8 cellular contexts compared by ENCODE assay signal in the genomic region with DNA sequence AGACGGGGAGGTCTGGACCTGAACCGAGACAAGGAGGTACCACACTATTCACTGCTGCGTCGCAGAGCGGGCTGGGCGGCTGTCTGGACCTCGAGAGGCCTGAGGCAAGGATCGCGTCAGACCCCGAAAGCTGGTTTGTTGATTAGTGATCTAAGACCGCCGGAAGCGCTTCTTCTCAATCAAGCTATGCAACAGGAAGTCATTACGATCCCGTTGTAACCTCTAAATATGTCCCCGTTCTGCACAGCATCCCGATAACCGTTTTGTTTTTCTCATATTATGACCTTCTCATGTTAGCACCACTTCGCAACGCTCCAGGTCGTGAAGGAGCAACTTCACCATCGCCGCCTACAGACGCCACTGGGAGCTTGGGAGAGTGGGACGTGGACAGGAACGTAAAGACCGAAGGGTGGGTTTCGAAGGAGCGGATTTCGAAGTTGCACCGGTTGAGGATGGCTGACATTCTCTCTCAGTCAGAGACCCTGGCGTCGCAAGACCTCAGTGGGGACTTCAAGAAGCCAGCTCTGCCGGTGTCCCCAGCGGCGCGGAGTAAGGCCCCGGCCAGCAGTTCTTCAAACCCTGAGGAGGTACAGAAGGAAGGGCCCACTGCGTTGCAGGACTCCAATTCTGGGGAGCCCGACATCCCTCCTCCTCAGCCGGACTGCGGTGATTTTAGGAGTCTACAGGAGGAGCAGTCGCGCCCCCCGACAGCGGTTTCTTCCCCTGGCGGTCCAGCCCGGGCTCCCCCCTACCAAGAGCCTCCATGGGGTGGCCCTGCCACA. TPM values are rescaled to one million over a fixed set of nuclear protein-coding genes. Genes with fewer than 3 reads are reported as not detected.
DNase-seq lines count a peak whose midpoint lies in the region; ATAC-seq, FAIRE-seq and TF ChIP-seq lines count a peak whose summit lies in the region.

A gene with protein sequence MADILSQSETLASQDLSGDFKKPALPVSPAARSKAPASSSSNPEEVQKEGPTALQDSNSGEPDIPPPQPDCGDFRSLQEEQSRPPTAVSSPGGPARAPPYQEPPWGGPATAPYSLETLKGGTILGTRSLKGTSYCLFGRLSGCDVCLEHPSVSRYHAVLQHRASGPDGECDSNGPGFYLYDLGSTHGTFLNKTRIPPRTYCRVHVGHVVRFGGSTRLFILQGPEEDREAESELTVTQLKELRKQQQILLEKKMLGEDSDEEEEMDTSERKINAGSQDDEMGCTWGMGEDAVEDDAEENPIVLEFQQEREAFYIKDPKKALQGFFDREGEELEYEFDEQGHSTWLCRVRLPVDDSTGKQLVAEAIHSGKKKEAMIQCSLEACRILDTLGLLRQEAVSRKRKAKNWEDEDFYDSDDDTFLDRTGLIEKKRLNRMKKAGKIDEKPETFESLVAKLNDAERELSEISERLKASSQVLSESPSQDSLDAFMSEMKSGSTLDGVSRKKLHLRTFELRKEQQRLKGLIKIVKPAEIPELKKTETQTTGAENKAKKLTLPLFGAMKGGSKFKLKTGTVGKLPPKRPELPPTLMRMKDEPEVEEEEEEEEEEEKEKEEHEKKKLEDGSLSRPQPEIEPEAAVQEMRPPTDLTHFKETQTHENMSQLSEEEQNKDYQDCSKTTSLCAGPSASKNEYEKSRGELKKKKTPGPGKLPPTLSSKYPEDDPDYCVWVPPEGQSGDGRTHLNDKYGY (plus strand): TSS at position 427 of the 782 bp plus-strand sequence. CDS start 26 bp downstream, at position 453.
A gene with protein sequence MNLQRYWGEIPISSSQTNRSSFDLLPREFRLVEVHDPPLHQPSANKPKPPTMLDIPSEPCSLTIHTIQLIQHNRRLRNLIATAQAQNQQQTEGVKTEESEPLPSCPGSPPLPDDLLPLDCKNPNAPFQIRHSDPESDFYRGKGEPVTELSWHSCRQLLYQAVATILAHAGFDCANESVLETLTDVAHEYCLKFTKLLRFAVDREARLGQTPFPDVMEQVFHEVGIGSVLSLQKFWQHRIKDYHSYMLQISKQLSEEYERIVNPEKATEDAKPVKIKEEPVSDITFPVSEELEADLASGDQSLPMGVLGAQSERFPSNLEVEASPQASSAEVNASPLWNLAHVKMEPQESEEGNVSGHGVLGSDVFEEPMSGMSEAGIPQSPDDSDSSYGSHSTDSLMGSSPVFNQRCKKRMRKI (minus strand): TSS at position 152 of the 782 bp plus-strand sequence. CDS start 1,422 bp downstream, outside the sequence.

- H3K4me1 Mint-ChIP-seq in activated B cell treated with CpG ODN at 0.5 μM for 24 hours = peaks cover 46% of the 10 kb centered on the region

- intact Hi-C loops in activated B cell treated with CpG ODN at 0.5 μM for 24 hours (cut with micrococcal nuclease) = loop anchor here (1.0 kb wide), 6 partner anchors 20 to 729 kb away; a partner anchor contains a TSS

- H3K4me1 ChIP-seq in A549 = peaks cover 24% of the 10 kb centered on the region

- TF ChIP-seq POLR2A in A549 (IDR thresholded peaks at IDR 0.05; ENCODE audit: low read length) = peak; percentile 68

- peaks cover 59% of the 10 kb centered on the region for H3K36me3 Mint-ChIP-seq in activated B cell treated with CpG ODN at 0.5 μM for 24 hours (ENCODE audit: low read depth)

- TF ChIP-seq CTCF in A549 (IDR thresholded peaks at IDR 0.05) (peak; percentile 4; the same call in 1 of the 3 replicates), activated B cell treated with CpG ODN at 0.5 μM for 24 hours (IDR thresholded peaks at IDR 0.05) (no peak)

- peak within 1 kb of the TSS; percentile 97 for H3K4me3 ChIP-seq in A549

- H3K27ac Mint-ChIP-seq in activated B cell treated with CpG ODN at 0.5 μM for 24 hours = peak within 1 kb of the TSS; percentile 99

- H3K9me3 Mint-ChIP-seq in activated B cell treated with CpG ODN at 0.5 μM for 24 hours = no peaks in the 10 kb centered on the region

- POLR2A ChIA-PET in A549 (lab: Yijun Ruan, JAX) = interaction anchor here (0.7 to 1.7 kb wide), 6 partner anchors 9 to 254 kb away, joined by 3 to 10 read pairs (median 4); a partner anchor contains a TSS
- POLR2A ChIA-PET in activated B cell treated with CpG ODN at 0.5 μM for 24 hours (lab: Charles Lee) = interaction anchor here (0.6 to 2.0 kb wide), 14 partner anchors 16 to 508 kb away, joined by 3 to 20 read pairs (median 4); a partner anchor contains a TSS

- peak; percentile 85 to 86 for ATAC-seq in A549
- peak; percentile 68 for ATAC-seq in GM18868 (IDR thresholded peaks at IDR 0.05; ENCODE audit: unreplicated experiment)
- ATAC-seq in HG03139 (IDR thresholded peaks at IDR 0.05; ENCODE audit: unreplicated experiment) = peak; percentile 46
- peak; percentile 81 for ATAC-seq in activated B cell treated with CpG ODN at 0.5 μM for 24 hours (ENCODE audit: low read depth)

- no peaks in the 10 kb centered on the region for H3K9me3 ChIP-seq in A549

- 2% methylated on average over 48 of the region's 48 CpGs for WGBS in A549 (ENCODE audit: missing lambda C conversion rate)

- H3K4me3 Mint-ChIP-seq in activated B cell treated with CpG ODN at 0.5 μM for 24 hours = peak within 1 kb of the TSS; percentile 100

- H3K4me2 ChIP-seq in A549 = peak within 1 kb of the TSS; percentile 87

- TF ChIP-seq RAD21 in A549 (conservative IDR thresholded peaks at IDR 0.05 in 1 of 2, IDR thresholded peaks at IDR 0.05 in 1 of 2) = peak in 1 of 2 experiments; percentile 35; a peak in 3 of 5 replicates

- no peak for TF ChIP-seq EP300 in A549 (IDR thresholded peaks at IDR 0.05)

- H3K27me3 Mint-ChIP-seq in activated B cell treated with CpG ODN at 0.5 μM for 24 hours = no peaks in the 10 kb centered on the region

- DNase-seq in A549 (ENCODE audit: low read depth in 1 of 2, low spot score in 1 of 2) (peak; percentile 84 to 93), NCI-H2227 treated with DMSO at 0.1 percent for 48 hours (lab: John Stamatoyannopoulos, UW) (peak; percentile 83), activated B cell treated with CpG ODN at 0.5 μM for 24 hours (peak; percentile 72), iris pigment epithelial cell (ENCODE audit: low read depth) (peak; percentile 83)
- DNase-seq in central memory CD4-positive, alpha-beta T cell = peak; percentile 80
- peak; percentile 59 to 62 for DNase-seq in stimulated activated CD4-positive, alpha-beta T cell treated with anti-CD3 and anti-CD28 coated beads, Interleukin-12 subunit alpha, Interleukin-12 subunit beta, amount 100 ng/mL, for 24 hours (ENCODE audit: low read depth in 2 of 2)

- H3K27ac ChIP-seq in A549 = peak within 1 kb of the TSS; percentile 83 to 93

- CTCF ChIA-PET in A549 (lab: Yijun Ruan, JAX) (interaction anchor here (0.9 to 11.0 kb wide), 6 partner anchors 9 to 255 kb away, joined by 3 to 118 read pairs (median 6); a partner anchor contains a TSS), activated B cell treated with CpG ODN at 0.5 μM for 24 hours (lab: Charles Lee) (interaction anchor here (1.7 kb wide), 1 partner anchor 20 kb away, joined by 12 read pairs; no protein-coding TSS in a partner anchor)

- FAIRE-seq in A549 (lab: Jason Lieb, UNC) = no peak

TF ChIP-seq in A549, 52 proteins besides CTCF, POLR2A, EP300 and RAD21 (continues in another document):
- TF ChIP-seq, protein P1, sequence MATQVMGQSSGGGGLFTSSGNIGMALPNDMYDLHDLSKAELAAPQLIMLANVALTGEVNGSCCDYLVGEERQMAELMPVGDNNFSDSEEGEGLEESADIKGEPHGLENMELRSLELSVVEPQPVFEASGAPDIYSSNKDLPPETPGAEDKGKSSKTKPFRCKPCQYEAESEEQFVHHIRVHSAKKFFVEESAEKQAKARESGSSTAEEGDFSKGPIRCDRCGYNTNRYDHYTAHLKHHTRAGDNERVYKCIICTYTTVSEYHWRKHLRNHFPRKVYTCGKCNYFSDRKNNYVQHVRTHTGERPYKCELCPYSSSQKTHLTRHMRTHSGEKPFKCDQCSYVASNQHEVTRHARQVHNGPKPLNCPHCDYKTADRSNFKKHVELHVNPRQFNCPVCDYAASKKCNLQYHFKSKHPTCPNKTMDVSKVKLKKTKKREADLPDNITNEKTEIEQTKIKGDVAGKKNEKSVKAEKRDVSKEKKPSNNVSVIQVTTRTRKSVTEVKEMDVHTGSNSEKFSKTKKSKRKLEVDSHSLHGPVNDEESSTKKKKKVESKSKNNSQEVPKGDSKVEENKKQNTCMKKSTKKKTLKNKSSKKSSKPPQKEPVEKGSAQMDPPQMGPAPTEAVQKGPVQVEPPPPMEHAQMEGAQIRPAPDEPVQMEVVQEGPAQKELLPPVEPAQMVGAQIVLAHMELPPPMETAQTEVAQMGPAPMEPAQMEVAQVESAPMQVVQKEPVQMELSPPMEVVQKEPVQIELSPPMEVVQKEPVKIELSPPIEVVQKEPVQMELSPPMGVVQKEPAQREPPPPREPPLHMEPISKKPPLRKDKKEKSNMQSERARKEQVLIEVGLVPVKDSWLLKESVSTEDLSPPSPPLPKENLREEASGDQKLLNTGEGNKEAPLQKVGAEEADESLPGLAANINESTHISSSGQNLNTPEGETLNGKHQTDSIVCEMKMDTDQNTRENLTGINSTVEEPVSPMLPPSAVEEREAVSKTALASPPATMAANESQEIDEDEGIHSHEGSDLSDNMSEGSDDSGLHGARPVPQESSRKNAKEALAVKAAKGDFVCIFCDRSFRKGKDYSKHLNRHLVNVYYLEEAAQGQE (IDR thresholded peaks at IDR 0.05) = peak; percentile 42; the same call in 1 of the 2 replicates
- no peak for TF ChIP-seq CBX8 (IDR thresholded peaks at IDR 0.05)

RNA-seq across cellular contexts. Expression of the first gene that starts in this region (rescaled TPM):
- polyA plus RNA-seq in A549 (2011; rRNA removed) = 21.1 and 33.0 TPM in 2 replicates
- 13.0 and 13.6 TPM in 2 replicates for polyA plus RNA-seq in A549 (2012; cell fraction: cytosol; rRNA removed)
- polyA plus RNA-seq in A549 (2012; cell fraction: nucleus; rRNA removed) = 18.0 and 18.2 TPM in 2 replicates
- 30.0 to 32.6 TPM (median 31.8 TPM) in 3 replicates for polyA plus RNA-seq in A549 (2017; fragmentation: RNase III; extraction: RNeasy Plus Mini Kit Qiagen cat#74134 plus additional on column Dnase treatment)
- 7.2 and 11.3 TPM in 2 replicates for polyA minus RNA-seq in A549 (2011; rRNA and poly(A)+ RNA removed)
- 21.4 and 22.0 TPM in 2 replicates for total RNA-seq in activated B cell treated with CpG ODN at 0.5 μM for 24 hours

RNA-seq across cellular contexts. Expression of the second gene that starts in this region (rescaled TPM):
- polyA plus RNA-seq in A549 (2011; rRNA removed) (67.0 and 73.1 TPM in 2 replicates), A549 (2017; fragmentation: RNase III; extraction: RNeasy Plus Mini Kit Qiagen cat#74134 plus additional on column Dnase treatment) (34.5 to 41.2 TPM (median 39.5 TPM) in 3 replicates)
- polyA plus RNA-seq in A549 (2012; cell fraction: cytosol; rRNA removed) = 34.5 and 40.3 TPM in 2 replicates
- 43.4 and 61.7 TPM in 2 replicates for polyA plus RNA-seq in A549 (2012; cell fraction: nucleus; rRNA removed)
- polyA minus RNA-seq in A549 (2011; rRNA and poly(A)+ RNA removed) = 51.2 and 51.3 TPM in 2 replicates
- 28.1 and 30.9 TPM in 2 replicates for total RNA-seq in activated B cell treated with CpG ODN at 0.5 μM for 24 hours

Comparison
In these comparisons a context has a peak if more than half of its experiments do, and no peak if none do; other contexts are left out.
1. Peak in every context shown above with its lines: DNase-seq, ATAC-seq, H3K4me3 ChIP-seq and H3K27ac ChIP-seq.